Comparison of ENCODE assay signal across 30 cellular contexts in the genomic region with DNA sequence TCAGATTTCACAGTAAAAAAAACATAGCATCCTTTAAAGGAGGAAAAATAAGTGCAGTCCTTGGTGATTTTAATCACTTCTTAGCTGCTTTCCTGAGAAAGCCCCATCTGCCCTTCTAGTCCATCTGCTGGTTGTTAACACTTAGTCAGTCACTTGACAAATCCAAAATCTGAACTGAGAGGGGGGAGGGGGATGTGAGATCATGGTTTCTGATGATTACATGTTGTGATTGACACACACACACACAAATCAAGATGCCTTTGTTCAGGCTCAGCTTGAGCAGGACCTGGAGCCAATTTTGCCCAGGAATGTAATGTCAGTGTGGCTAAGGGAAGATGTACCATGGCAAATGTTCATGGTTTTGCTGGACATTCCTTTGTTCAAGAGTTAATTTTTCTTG.
"Had no signal": no experiment of that assay in that cellular context is flagged by ENCODE, and none has a peak within 500 bp of the region (broad histone marks: within the 10 kb centered on the region; RNA-seq: fewer than 3 reads in every experiment).

No MANE protein-coding gene starts in this region.

- H3K27ac ChIP-seq: adrenal gland, body of pancreas, cardiac muscle cell, gastroesophageal sphincter, ovary, prostate gland, sigmoid colon, stomach, suprapubic skin, tibial artery, upper lobe of right lung had no signal

- ATAC-seq: activated CD8-positive, alpha-beta T cell treated with anti-CD3 and anti-CD28 coated beads, Interleukin-2, amount 10 ng/mL, durations not matched to agents 7 days and 5 days; body of pancreas; gastroesophageal sphincter; naive thymus-derived CD4-positive, alpha-beta T cell; stimulated activated naive B cell treated with anti-CD40 and anti-IgM and Interleukin-4, amounts not matched to agents 10 μg/mL and 1 μg/mL and 100 μg/mL, for 72 hours; upper lobe of right lung had no signal

- H3K4me3 ChIP-seq: adrenal gland, body of pancreas, cardiac muscle cell, gastroesophageal sphincter, ovary, prostate gland, sigmoid colon, stomach, suprapubic skin, tibial artery, upper lobe of right lung had no signal

- H3K36me3 Mint-ChIP-seq: activated naive CD8-positive, alpha-beta T cell treated with anti-CD3 and anti-CD28 coated beads for 36 hours; naive thymus-derived CD4-positive, alpha-beta T cell; stimulated activated naive B cell treated with anti-CD40 and anti-IgM and Interleukin-4, amounts not matched to agents 10 μg/mL and 1 μg/mL and 100 μg/mL, for 72 hours had no signal

- H3K27ac Mint-ChIP-seq: activated B cell treated with CpG ODN at 0.5 μM for 24 hours; activated CD8-positive, alpha-beta T cell treated with anti-CD3 and anti-CD28 coated beads, Interleukin-2, amount 10 ng/mL, durations not matched to agents 7 days and 5 days; activated naive CD4-positive, alpha-beta T cell treated with anti-CD3 and anti-CD28 coated beads for 36 hours; activated naive CD8-positive, alpha-beta T cell treated with anti-CD3 and anti-CD28 coated beads for 36 hours; naive thymus-derived CD4-positive, alpha-beta T cell; stimulated activated naive B cell treated with anti-CD40 and anti-IgM and Interleukin-4, amounts not matched to agents 10 μg/mL and 1 μg/mL and 100 μg/mL, for 72 hours had no signal

- H3K4me1 Mint-ChIP-seq: activated B cell treated with CpG ODN at 0.5 μM for 24 hours; activated naive CD8-positive, alpha-beta T cell treated with anti-CD3 and anti-CD28 coated beads for 36 hours; naive thymus-derived CD4-positive, alpha-beta T cell; stimulated activated naive B cell treated with anti-CD40 and anti-IgM and Interleukin-4, amounts not matched to agents 10 μg/mL and 1 μg/mL and 100 μg/mL, for 72 hours had no signal

- H3K4me1 ChIP-seq: adrenal gland, body of pancreas, gastroesophageal sphincter, prostate gland, sigmoid colon, stomach, suprapubic skin, tibial artery, upper lobe of right lung had no signal

- DNase-seq: activated B cell treated with CpG ODN at 0.5 μM for 24 hours; activated CD4-positive, alpha-beta T cell treated with anti-CD3 and anti-CD28 coated beads, Interleukin-2, amount 50 U/mL, for 1 hour; activated CD8-positive, alpha-beta T cell treated with anti-CD3 and anti-CD28 coated beads, Interleukin-2, amount 10 ng/mL, durations not matched to agents 7 days and 5 days; activated effector memory CD4-positive, alpha-beta T cell treated with Interleukin-2 at 50 U/mL for 16 hours; activated naive CD4-positive, alpha-beta T cell treated with anti-CD3 and anti-CD28 coated beads for 36 hours; activated naive CD8-positive, alpha-beta T cell treated with anti-CD3 and anti-CD28 coated beads for 36 hours; activated T-cell treated with anti-CD3 and anti-CD28 coated beads for 4 hours; adrenal gland; aorta; body of pancreas; head of caudate nucleus; hippocampal formation; kidney; midbrain; naive thymus-derived CD4-positive, alpha-beta T cell; ovary; retina; sigmoid colon; stimulated activated CD4-positive, alpha-beta T cell treated with anti-CD3 and anti-CD28 coated beads, Interleukin-15, amount 100 ng/mL, for 24 hours; stimulated activated CD4-positive, alpha-beta T cell treated with anti-CD3 and anti-CD28 coated beads, Interleukin-2, amount 100 ng/mL, for 24 hours; stimulated activated naive B cell treated with anti-CD40 and anti-IgM and Interleukin-4, amounts not matched to agents 10 μg/mL and 1 μg/mL and 100 μg/mL, for 72 hours; stomach; T-helper 2 cell; tibial artery; upper lobe of right lung had no signal

- H3K27me3 Mint-ChIP-seq: activated B cell treated with CpG ODN at 0.5 μM for 24 hours; activated naive CD8-positive, alpha-beta T cell treated with anti-CD3 and anti-CD28 coated beads for 36 hours; naive thymus-derived CD4-positive, alpha-beta T cell; stimulated activated naive B cell treated with anti-CD40 and anti-IgM and Interleukin-4, amounts not matched to agents 10 μg/mL and 1 μg/mL and 100 μg/mL, for 72 hours had no signal

- FAIRE-seq: endothelial cell of umbilical vein, kidney had no signal

- H3K36me3 ChIP-seq: adrenal gland, cardiac muscle cell, gastroesophageal sphincter, ovary, prostate gland, sigmoid colon, stomach, suprapubic skin, tibial artery, upper lobe of right lung had no signal

- H3K9me3 ChIP-seq: adrenal gland, body of pancreas, ovary, prostate gland, sigmoid colon, stomach, suprapubic skin, tibial artery, upper lobe of right lung had no signal

- H3K27me3 ChIP-seq: adrenal gland, body of pancreas, cardiac muscle cell, gastroesophageal sphincter, ovary, sigmoid colon, stomach, suprapubic skin, tibial artery, upper lobe of right lung had no signal

- H3K9me3 Mint-ChIP-seq: activated B cell treated with CpG ODN at 0.5 μM for 24 hours; activated naive CD4-positive, alpha-beta T cell treated with anti-CD3 and anti-CD28 coated beads for 36 hours; activated naive CD8-positive, alpha-beta T cell treated with anti-CD3 and anti-CD28 coated beads for 36 hours; stimulated activated naive B cell treated with anti-CD40 and anti-IgM and Interleukin-4, amounts not matched to agents 10 μg/mL and 1 μg/mL and 100 μg/mL, for 72 hours had no signal

- H3K4me3 Mint-ChIP-seq: activated B cell treated with CpG ODN at 0.5 μM for 24 hours; activated CD8-positive, alpha-beta T cell treated with anti-CD3 and anti-CD28 coated beads, Interleukin-2, amount 10 ng/mL, durations not matched to agents 7 days and 5 days; activated naive CD4-positive, alpha-beta T cell treated with anti-CD3 and anti-CD28 coated beads for 36 hours; activated naive CD8-positive, alpha-beta T cell treated with anti-CD3 and anti-CD28 coated beads for 36 hours; naive thymus-derived CD4-positive, alpha-beta T cell; stimulated activated naive B cell treated with anti-CD40 and anti-IgM and Interleukin-4, amounts not matched to agents 10 μg/mL and 1 μg/mL and 100 μg/mL, for 72 hours had no signal
